In genomic region chr1:54310439-54311328, GRCh38 we compare ENCODE assay signal across 1 cellular context.
TF ChIP-seq lines count a peak whose summit lies in the region.

No MANE protein-coding gene starts in this region.

TF ChIP-seq in HEK293, 187 proteins besides CTCF, POLR2A, EP300 and RAD21 (continued from another document):
- TF ChIP-seq ZNF558 (tag by site-specific recombination; IDR thresholded peaks at IDR 0.05): peak; percentile 96
- TF ChIP-seq ZNF600 (tag by site-specific recombination; IDR thresholded peaks at IDR 0.05): peak; percentile 43; the same call in 1 of the 2 replicates
- TF ChIP-seq ZBTB17 (tag by site-specific recombination; IDR thresholded peaks at IDR 0.05): peak; percentile 47; the same call in 1 of the 2 replicates
